In the genomic region with DNA sequence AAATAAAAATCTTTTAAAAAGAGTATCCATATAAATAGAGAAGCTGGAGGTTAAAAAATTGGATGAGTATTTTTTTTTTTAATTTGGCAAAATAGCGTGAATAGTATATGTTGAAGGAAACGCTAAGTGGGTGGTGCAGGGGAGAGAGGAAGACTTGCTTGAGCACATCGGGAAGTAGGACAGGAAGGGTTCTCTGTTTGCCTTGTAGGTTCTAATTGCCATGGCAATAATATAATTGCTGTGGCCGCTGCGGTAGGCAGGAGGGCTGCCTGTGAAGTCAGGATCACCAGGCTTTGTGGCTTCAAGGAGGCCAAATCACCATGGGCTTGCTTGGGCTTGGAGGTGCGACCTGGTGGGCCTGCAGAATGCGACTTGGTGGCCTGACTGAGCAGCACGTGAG, we compare ENCODE assay signal across 18 cellular contexts. TPM values are rescaled to one million over a fixed set of nuclear protein-coding genes. Genes with fewer than 3 reads are reported as not detected.
A peak's percentile ranks its signal among the peaks of the same experiment; 100 is the strongest.
DNase-seq lines count a peak whose midpoint lies in the region; ATAC-seq and TF ChIP-seq lines count a peak whose summit lies in the region.
"Had no signal": no experiment of that assay in that cellular context is flagged by ENCODE, and none has a peak within 500 bp of the region (broad histone marks: within the 10 kb centered on the region; RNA-seq: fewer than 3 reads in every experiment).

No MANE protein-coding gene starts in this region.

- peak overlapping the region; percentile 28 for H3K27ac Mint-ChIP-seq in stimulated activated naive CD8-positive, alpha-beta T cell treated with anti-CD3 and anti-CD28 coated beads, Interleukin-15, Interleukin-2, amounts not matched to agents 100 ng/mL and 50 ng/mL, for 24 hours
- H3K27ac Mint-ChIP-seq in central memory CD8-positive, alpha-beta T cell (ENCODE audit: low read depth) = peak overlapping the region; percentile 68
- peak overlapping the region; percentile 63 to 79 for H3K27ac Mint-ChIP-seq in natural killer cell
- peak overlapping the region in 1 of 2 donors; percentile 65 for H3K27ac Mint-ChIP-seq in activated naive CD4-positive, alpha-beta T cell treated with anti-CD3 and anti-CD28 coated beads, Interleukin-2, amount 50 U/mL, for 72 hours

- no peaks in the 10 kb centered on the region for H3K27me3 Mint-ChIP-seq in stimulated activated naive CD8-positive, alpha-beta T cell treated with anti-CD3 and anti-CD28 coated beads, Interleukin-15, Interleukin-2, amounts not matched to agents 100 ng/mL and 50 ng/mL, for 24 hours
- no peaks in the 10 kb centered on the region for H3K27me3 Mint-ChIP-seq in central memory CD8-positive, alpha-beta T cell
- no peaks in the 10 kb centered on the region for H3K27me3 Mint-ChIP-seq in natural killer cell (ENCODE audit: low read depth in 2 of 2)

- DNase-seq in stimulated activated naive CD8-positive, alpha-beta T cell treated with anti-CD3 and anti-CD28 coated beads, Interleukin-15, Interleukin-2, amounts not matched to agents 100 U/mL and 50 U/mL, for 24 hours = no peak
- DNase-seq in central memory CD8-positive, alpha-beta T cell (ENCODE audit: low spot score in 2 of 2) = no peak
- DNase-seq in natural killer cell = no peak
- no peak for DNase-seq in stomach
- no peak for DNase-seq in pons (ENCODE audit: low spot score)
- DNase-seq in activated naive CD4-positive, alpha-beta T cell treated with anti-CD3 and anti-CD28 coated beads, Interleukin-2, amount 50 U/mL, for 72 hours (ENCODE audit: low spot score in 2 of 2) = no peak
- no peak for DNase-seq in G401 (ENCODE audit: low spot score)
- DNase-seq: AML-193, DMS 273 treated with DMSO at 0.1 percent for 48 hours, H7, IMR-90, Kasumi-1, NCI-H187 treated with DMSO at 0.1 percent for 48 hours, NCI-H446, NCI-H748 treated with DMSO at 0.1 percent for 48 hours, PC-9 had no signal

- H3K9me3 Mint-ChIP-seq in stimulated activated naive CD8-positive, alpha-beta T cell treated with anti-CD3 and anti-CD28 coated beads, Interleukin-15, Interleukin-2, amounts not matched to agents 100 ng/mL and 50 ng/mL, for 24 hours = no peaks in the 10 kb centered on the region
- H3K9me3 Mint-ChIP-seq in central memory CD8-positive, alpha-beta T cell = no peaks in the 10 kb centered on the region
- H3K9me3 Mint-ChIP-seq in natural killer cell = peaks cover 0 to 2% of the 10 kb centered on the region in 2 donors
- peaks cover 0 to 10% of the 10 kb centered on the region in 2 donors for H3K9me3 Mint-ChIP-seq in activated naive CD4-positive, alpha-beta T cell treated with anti-CD3 and anti-CD28 coated beads, Interleukin-2, amount 50 U/mL, for 72 hours

- 91 to 94% (median 93%) methylated on average over 8 of the region's 8 CpGs for WGBS in stomach, 5 donors

- no peaks in the 10 kb centered on the region for H3K9me3 ChIP-seq in stomach
- H3K9me3 ChIP-seq: A549 had no signal

- no peak for TF ChIP-seq POLR2A in stomach (IDR thresholded peaks at IDR 0.05)

- H3K36me3 Mint-ChIP-seq in stimulated activated naive CD8-positive, alpha-beta T cell treated with anti-CD3 and anti-CD28 coated beads, Interleukin-15, Interleukin-2, amounts not matched to agents 100 ng/mL and 50 ng/mL, for 24 hours (ENCODE audit: low read depth) = peaks cover 56% of the 10 kb centered on the region
- H3K36me3 Mint-ChIP-seq in central memory CD8-positive, alpha-beta T cell (ENCODE audit: insufficient read depth) = peaks cover 8% of the 10 kb centered on the region
- peaks cover 4% of the 10 kb centered on the region for H3K36me3 Mint-ChIP-seq in natural killer cell
- peaks cover 27 to 51% of the 10 kb centered on the region in 2 donors for H3K36me3 Mint-ChIP-seq in activated naive CD4-positive, alpha-beta T cell treated with anti-CD3 and anti-CD28 coated beads, Interleukin-2, amount 50 U/mL, for 72 hours

- no peak for TF ChIP-seq EP300 in stomach (IDR thresholded peaks at IDR 0.05)

- H3K4me3 Mint-ChIP-seq in stimulated activated naive CD8-positive, alpha-beta T cell treated with anti-CD3 and anti-CD28 coated beads, Interleukin-15, Interleukin-2, amounts not matched to agents 100 ng/mL and 50 ng/mL, for 24 hours = no peak overlapping the region
- H3K4me3 Mint-ChIP-seq in central memory CD8-positive, alpha-beta T cell = no peak overlapping the region
- peak overlapping the region; percentile 35 for H3K4me3 Mint-ChIP-seq in natural killer cell

- ATAC-seq in stimulated activated naive CD8-positive, alpha-beta T cell treated with anti-CD3 and anti-CD28 coated beads, Interleukin-15, Interleukin-2, amounts not matched to agents 100 U/mL and 50 U/mL, for 24 hours = no peak
- no peak for ATAC-seq in central memory CD8-positive, alpha-beta T cell (replicated peaks; ENCODE audit: extremely low read depth, poor library complexity, severe bottlenecking)
- peak; percentile 21 to 33 (median 32) for ATAC-seq in natural killer cell
- no peak for ATAC-seq in activated naive CD4-positive, alpha-beta T cell treated with anti-CD3 and anti-CD28 coated beads, Interleukin-2, amount 50 U/mL, for 72 hours
- ATAC-seq: A549 had no signal

- in situ Hi-C loops in G401 (cut with HindIII; ENCODE audit: low sequenced_read_pairs) = no loop called here

- no peak overlapping the region for H3K27ac ChIP-seq in stomach
- H3K27ac ChIP-seq: A549, PC-9 had no signal

- H3K36me3 ChIP-seq in stomach = peaks cover 0 to 8% (median 7%) of the 10 kb centered on the region in 4 donors

- no peaks in the 10 kb centered on the region for H3K27me3 ChIP-seq in stomach

- intact Hi-C loops in natural killer cell (cut with micrococcal nuclease) (no loop called here), stomach (cut with DNase I; ENCODE audit: low total_unique reads) (no loop called here)

- H3K4me1 Mint-ChIP-seq in stimulated activated naive CD8-positive, alpha-beta T cell treated with anti-CD3 and anti-CD28 coated beads, Interleukin-15, Interleukin-2, amounts not matched to agents 100 ng/mL and 50 ng/mL, for 24 hours (ENCODE audit: low read depth) = peaks cover 64% of the 10 kb centered on the region
- H3K4me1 Mint-ChIP-seq in central memory CD8-positive, alpha-beta T cell = peaks cover 55% of the 10 kb centered on the region
- H3K4me1 Mint-ChIP-seq in natural killer cell = peaks cover 68 to 74% of the 10 kb centered on the region in 2 donors

- peaks cover 0 to 54% (median 31%) of the 10 kb centered on the region in 4 donors for H3K4me1 ChIP-seq in stomach
- H3K4me1 ChIP-seq: A549 had no signal

- TF ChIP-seq CTCF in natural killer cell (IDR thresholded peaks at IDR 0.05) = no peak
- TF ChIP-seq CTCF in stomach (IDR thresholded peaks at IDR 0.05) = no peak

- no peak overlapping the region for H3K4me3 ChIP-seq in stomach
- H3K4me3 ChIP-seq: A549, PC-9 had no signal

RNA-seq across cellular contexts. Expression of a gene that starts 35.1 kb away (rescaled TPM):
- total RNA-seq in natural killer cell (100 to 1,000 TPM; 208 to 282 (median 253) TPM), stomach (10 to 100 TPM; 30.3 to 70.5 (median 43.4) TPM)
- polyA plus RNA-seq in stomach = 1 to 10 TPM; 2.0 to 9.8 (median 7.7) TPM
- 100 to 1,000 TPM in 1 of 2 donors, 10 to 100 TPM in 1; 73.8 to 105 TPM for total RNA-seq in activated naive CD4-positive, alpha-beta T cell treated with anti-CD3 and anti-CD28 coated beads, Interleukin-2, amount 50 U/mL, for 72 hours
- 35.9 and 49.2 TPM in 2 replicates for total RNA-seq in G401 (2014; rRNA removed; shearing (Covaris generic))

Comparison
In these comparisons a context has a peak if more than half of its experiments do, and no peak if none do; other contexts are left out.
1. ATAC-seq: peak in natural killer cell (3 of 3); none in stimulated activated naive CD8-positive, alpha-beta T cell treated with anti-CD3 and anti-CD28 coated beads, Interleukin-15, Interleukin-2, amounts not matched to agents 100 U/mL and 50 U/mL, for 24 hours (single experiment), central memory CD8-positive, alpha-beta T cell (single experiment) and activated naive CD4-positive, alpha-beta T cell treated with anti-CD3 and anti-CD28 coated beads, Interleukin-2, amount 50 U/mL, for 72 hours (0 of 2).